Comparison of ENCODE assay signal across 8 cellular contexts in genomic region chr10:21989453-21990154, GRCh38. TPM values are rescaled to one million over a fixed set of nuclear protein-coding genes. Genes with fewer than 3 reads are reported as not detected.
DNase-seq lines count a peak whose midpoint lies in the region; ATAC-seq and TF ChIP-seq lines count a peak whose summit lies in the region.

No MANE protein-coding gene starts in this region.

- CTCF ChIA-PET in CD8-positive, alpha-beta memory T cell (lab: Charles Lee): interaction anchor here (0.8 to 1.1 kb wide), 2 partner anchors 22 to 494 kb away, joined by 3 to 4 read pairs; no protein-coding TSS in a partner anchor

- H3K36me3 Mint-ChIP-seq in CD8-positive, alpha-beta memory T cell: peaks cover 3 to 8% (median 4%) of the 10 kb centered on the region in 3 donors

- peaks cover 20 to 21% (median 20%) of the 10 kb centered on the region in 3 donors for H3K4me1 Mint-ChIP-seq in CD8-positive, alpha-beta memory T cell

- peak overlapping the region in 2 of 8 donors; percentile 24 to 48 for H3K27ac Mint-ChIP-seq in CD8-positive, alpha-beta memory T cell

- H3K9me3 ChIP-seq in CD8-positive, alpha-beta memory T cell (ENCODE audit: low read length): no peaks in the 10 kb centered on the region

- DNase-seq in CD8-positive, alpha-beta memory T cell: peak in 3 of 5 donors; percentile 15 to 50 (median 29)
- DNase-seq in NCI-H2171 treated with DMSO at 0.1 percent for 48 hours (lab: John Stamatoyannopoulos, UW) (peak; percentile 35), fibroblast of pulmonary artery (ENCODE audit: low read depth) (peak; percentile 79), nucleus accumbens (lab: John Stamatoyannopoulos, UW) (peak in 39 of 56 donors; percentile 2 to 59 (median 23)), ureter (ENCODE audit: low spot score) (no peak)
- DNase-seq in activated CD4-positive, alpha-beta T cell treated with anti-CD3 and anti-CD28 coated beads for 48 hours: peak; percentile 35

- no peak overlapping the region for H3K4me3 Mint-ChIP-seq in CD8-positive, alpha-beta memory T cell

- ATAC-seq in GM18870 (IDR thresholded peaks at IDR 0.05; ENCODE audit: unreplicated experiment) (peak; percentile 92), HG03060 (IDR thresholded peaks at IDR 0.05; ENCODE audit: low read depth, unreplicated experiment) (peak; percentile 76)

- H3K4me1 ChIP-seq in CD8-positive, alpha-beta memory T cell (ENCODE audit: insufficient read depth, low read length): no peaks in the 10 kb centered on the region

- H3K27me3 Mint-ChIP-seq in CD8-positive, alpha-beta memory T cell: no peaks in the 10 kb centered on the region

- TF ChIP-seq CTCF in fibroblast of pulmonary artery (IDR thresholded peaks at IDR 0.05; ENCODE audit: low read length, missing control alignments): peak; percentile 52

- no peak overlapping the region for H3K4me3 ChIP-seq in CD8-positive, alpha-beta memory T cell (ENCODE audit: low read length)
- H3K4me3 ChIP-seq in fibroblast of pulmonary artery (replicated peaks; ENCODE audit: low read depth, low read length): no peak overlapping the region

- POLR2A ChIA-PET in CD8-positive, alpha-beta memory T cell (lab: Charles Lee): no interaction called here

- peaks cover 0 to 4% (median 4%) of the 10 kb centered on the region in 5 donors for H3K9me3 Mint-ChIP-seq in CD8-positive, alpha-beta memory T cell

- no peaks in the 10 kb centered on the region for H3K27me3 ChIP-seq in CD8-positive, alpha-beta memory T cell (ENCODE audit: insufficient read depth, low read length, poor library complexity, severe bottlenecking)

- no peaks in the 10 kb centered on the region for H3K36me3 ChIP-seq in CD8-positive, alpha-beta memory T cell (ENCODE audit: insufficient read depth, low read length)

- no peak overlapping the region for H3K27ac ChIP-seq in CD8-positive, alpha-beta memory T cell (ENCODE audit: low read depth, low read length)

RNA-seq across cellular contexts. Expression of gene DNAJC1, which starts 13.9 kb away (rescaled TPM):
- 10 to 100 TPM; 30.8 to 31.8 TPM for total RNA-seq in CD8-positive, alpha-beta memory T cell
- polyA plus RNA-seq in CD8-positive, alpha-beta memory T cell: 46.0 TPM
- 31.9 TPM for total RNA-seq in ureter
